In the genomic region with DNA sequence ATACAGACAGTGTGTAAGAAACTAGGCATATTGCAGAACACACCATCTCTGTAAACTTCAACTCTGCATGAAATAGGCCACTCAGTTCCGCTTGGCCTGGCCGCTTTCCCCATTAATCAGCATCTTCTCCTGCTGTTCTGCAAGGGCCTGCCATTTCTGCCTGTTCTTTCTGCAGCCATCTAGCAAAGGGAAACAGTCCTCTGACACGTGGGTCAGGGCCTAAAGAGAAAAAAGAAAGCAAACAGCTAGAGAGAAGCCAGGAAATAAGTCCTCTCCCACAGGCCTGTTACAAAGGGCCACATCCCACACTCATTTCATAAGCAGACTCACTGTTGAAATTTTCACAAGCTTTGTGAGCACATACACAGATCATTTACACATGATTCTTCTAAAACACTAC, we compare ENCODE assay signal across 10 cellular contexts.
DNase-seq lines count a peak whose midpoint lies in the region; ATAC-seq lines count a peak whose summit lies in the region.
"Had no signal": no experiment of that assay in that cellular context is flagged by ENCODE, and none has a peak within 500 bp of the region (broad histone marks: within the 10 kb centered on the region; RNA-seq: fewer than 3 reads in every experiment).

No MANE protein-coding gene starts in this region.

- H3K36me3 Mint-ChIP-seq in activated CD4-positive, alpha-beta memory T cell treated with anti-CD3 and anti-CD28 coated beads for 36 hours, result peaks cover 28% of the 10 kb centered on the region

- intact Hi-C loops in left ventricle myocardium superior (cut with micrococcal nuclease), result loop anchor here (10.0 kb wide), 1 partner anchor 184 kb away; no protein-coding TSS in a partner anchor
- intact Hi-C loops in activated CD4-positive, alpha-beta memory T cell treated with anti-CD3 and anti-CD28 coated beads for 36 hours (cut with micrococcal nuclease), result no loop called here

- no peaks in the 10 kb centered on the region for H3K27me3 Mint-ChIP-seq in activated CD4-positive, alpha-beta memory T cell treated with anti-CD3 and anti-CD28 coated beads for 36 hours
- H3K27me3 Mint-ChIP-seq: stimulated activated naive B cell treated with anti-CD40 and anti-IgM and Interleukin-4, amounts not matched to agents 10 μg/mL and 1 μg/mL and 100 μg/mL, for 72 hours had no signal

- CTCF ChIA-PET in activated CD4-positive, alpha-beta memory T cell treated with anti-CD3 and anti-CD28 coated beads for 36 hours (lab: Charles Lee), result no interaction called here

- no peak overlapping the region for H3K27ac Mint-ChIP-seq in activated CD4-positive, alpha-beta memory T cell treated with anti-CD3 and anti-CD28 coated beads for 36 hours
- H3K27ac Mint-ChIP-seq: stimulated activated naive B cell treated with anti-CD40 and anti-IgM and Interleukin-4, amounts not matched to agents 10 μg/mL and 1 μg/mL and 100 μg/mL, for 72 hours had no signal

- H3K4me1 Mint-ChIP-seq in activated CD4-positive, alpha-beta memory T cell treated with anti-CD3 and anti-CD28 coated beads for 36 hours (ENCODE audit: low read depth), result no peaks in the 10 kb centered on the region
- H3K4me1 Mint-ChIP-seq: stimulated activated naive B cell treated with anti-CD40 and anti-IgM and Interleukin-4, amounts not matched to agents 10 μg/mL and 1 μg/mL and 100 μg/mL, for 72 hours had no signal

- H3K4me3 Mint-ChIP-seq in activated CD4-positive, alpha-beta memory T cell treated with anti-CD3 and anti-CD28 coated beads for 36 hours, result no peak overlapping the region
- H3K4me3 Mint-ChIP-seq: stimulated activated naive B cell treated with anti-CD40 and anti-IgM and Interleukin-4, amounts not matched to agents 10 μg/mL and 1 μg/mL and 100 μg/mL, for 72 hours had no signal

- peak; percentile 85 for DNase-seq in GF-D8 (lab: John Stamatoyannopoulos, UW)
- peak; percentile 88 for DNase-seq in amniotic epithelial cell (ENCODE audit: low read depth)
- DNase-seq in left ventricle myocardium superior, result peak; percentile 30
- peak; percentile 33 for DNase-seq in putamen (ENCODE audit: low spot score)
- DNase-seq in activated CD4-positive, alpha-beta memory T cell treated with anti-CD3 and anti-CD28 coated beads for 36 hours, result no peak
- DNase-seq: DMS 273 treated with DMSO at 0.1 percent for 48 hours; stimulated activated naive B cell treated with anti-CD40 and anti-IgM and Interleukin-4, amounts not matched to agents 10 μg/mL and 1 μg/mL and 100 μg/mL, for 72 hours had no signal

- no peaks in the 10 kb centered on the region for H3K9me3 Mint-ChIP-seq in activated CD4-positive, alpha-beta memory T cell treated with anti-CD3 and anti-CD28 coated beads for 36 hours
- H3K9me3 Mint-ChIP-seq: stimulated activated naive B cell treated with anti-CD40 and anti-IgM and Interleukin-4, amounts not matched to agents 10 μg/mL and 1 μg/mL and 100 μg/mL, for 72 hours had no signal

- ATAC-seq in left ventricle myocardium superior (peak; percentile 84), GM18873 (IDR thresholded peaks at IDR 0.05; ENCODE audit: low FRiP score, unreplicated experiment) (no peak), GM21786 (IDR thresholded peaks at IDR 0.05; ENCODE audit: unreplicated experiment) (no peak), HG03196 (IDR thresholded peaks at IDR 0.05; ENCODE audit: unreplicated experiment) (no peak)
- ATAC-seq: stimulated activated naive B cell treated with anti-CD40 and anti-IgM and Interleukin-4, amounts not matched to agents 10 μg/mL and 1 μg/mL and 100 μg/mL, for 72 hours had no signal

- POLR2A ChIA-PET in activated CD4-positive, alpha-beta memory T cell treated with anti-CD3 and anti-CD28 coated beads for 36 hours (lab: Charles Lee), result no interaction called here
